2 cellular contexts compared by ENCODE assay signal in the genomic region with DNA sequence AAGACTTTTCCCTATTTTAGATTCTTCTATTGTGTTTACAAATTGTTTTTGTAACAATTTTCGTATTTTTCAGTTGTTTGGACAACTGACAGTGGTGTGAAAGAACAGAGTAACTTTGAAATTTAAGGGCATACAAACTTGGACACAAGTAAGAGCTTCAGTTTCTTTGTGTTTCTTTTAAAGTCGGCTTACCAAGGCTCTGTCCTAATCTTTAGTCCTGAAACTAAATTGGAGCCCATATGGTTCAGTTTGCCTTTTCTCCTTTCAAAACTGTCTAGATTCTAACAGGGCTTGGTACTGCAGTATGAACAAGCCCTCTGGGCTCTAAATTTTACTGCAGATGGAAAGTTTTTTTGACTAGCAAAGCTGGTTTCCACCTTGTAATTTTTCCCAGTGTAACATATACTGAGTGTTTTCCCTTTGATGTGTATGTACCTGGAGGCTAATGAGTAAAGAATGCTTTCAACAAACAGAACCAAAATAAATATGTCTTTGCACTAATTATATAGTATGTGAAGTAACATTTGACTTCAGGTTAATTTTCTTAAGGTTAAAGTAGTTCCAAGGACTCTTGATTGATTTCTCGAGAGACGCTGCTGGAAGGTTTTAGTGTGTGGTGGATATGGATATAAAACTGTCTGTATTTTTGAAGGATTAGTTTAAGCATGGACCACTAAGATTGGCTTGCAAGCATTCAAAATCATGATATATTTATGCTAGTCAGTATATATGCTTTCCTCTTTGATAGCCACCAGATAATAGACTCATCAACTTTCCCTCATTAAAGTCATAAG.
A peak's percentile ranks its signal among the peaks of the same experiment; 100 is the strongest.
TF ChIP-seq lines count a peak whose summit lies in the region.

No MANE protein-coding gene starts in this region.

TF ChIP-seq in HEK293T, 16 proteins besides CTCF, POLR2A, EP300 and RAD21:
- TF ChIP-seq, protein P1, sequence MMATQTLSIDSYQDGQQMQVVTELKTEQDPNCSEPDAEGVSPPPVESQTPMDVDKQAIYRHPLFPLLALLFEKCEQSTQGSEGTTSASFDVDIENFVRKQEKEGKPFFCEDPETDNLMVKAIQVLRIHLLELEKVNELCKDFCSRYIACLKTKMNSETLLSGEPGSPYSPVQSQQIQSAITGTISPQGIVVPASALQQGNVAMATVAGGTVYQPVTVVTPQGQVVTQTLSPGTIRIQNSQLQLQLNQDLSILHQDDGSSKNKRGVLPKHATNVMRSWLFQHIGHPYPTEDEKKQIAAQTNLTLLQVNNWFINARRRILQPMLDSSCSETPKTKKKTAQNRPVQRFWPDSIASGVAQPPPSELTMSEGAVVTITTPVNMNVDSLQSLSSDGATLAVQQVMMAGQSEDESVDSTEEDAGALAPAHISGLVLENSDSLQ (IDR thresholded peaks at IDR 0.05): peak; percentile 89
- TF ChIP-seq SUZ12 (IDR thresholded peaks at IDR 0.05) (no peak), FOXM1 (IDR thresholded peaks at IDR 0.05; ENCODE audit: borderline replicate concordance) (no peak)

TF ChIP-seq in GM12878, 131 proteins besides CTCF, POLR2A, EP300 and RAD21:
- TF ChIP-seq TARDBP (IDR thresholded peaks at IDR 0.05; ENCODE audit: borderline replicate concordance) (no peak), RFX5 (IDR thresholded peaks at IDR 0.05; ENCODE audit: low read depth, low read length) (no peak), ZNF207 (IDR thresholded peaks at IDR 0.05; ENCODE audit: borderline replicate concordance) (no peak), NR2F1 (conservative IDR thresholded peaks at IDR 0.05) (no peak), CHD2 (IDR thresholded peaks at IDR 0.05; ENCODE audit: borderline replicate concordance, low read depth, low read length) (no peak), NFXL1 (IDR thresholded peaks at IDR 0.05; ENCODE audit: borderline replicate concordance) (no peak), PAX5 (IDR thresholded peaks at IDR 0.05; ENCODE audit: borderline replicate concordance, low read depth, low read length) (no peak), PML (IDR thresholded peaks at IDR 0.05; ENCODE audit: low read length) (no peak), GABPA (IDR thresholded peaks at IDR 0.05; ENCODE audit: low read depth) (no peak), RCOR1 (conservative IDR thresholded peaks at IDR 0.05; ENCODE audit: low read depth, low read length) (no peak), BACH1 (IDR thresholded peaks at IDR 0.05; ENCODE audit: borderline replicate concordance) (no peak), TBL1XR1 (IDR thresholded peaks at IDR 0.05; ENCODE audit: low read depth, low read length) (no peak)
- TF ChIP-seq, protein P2, sequence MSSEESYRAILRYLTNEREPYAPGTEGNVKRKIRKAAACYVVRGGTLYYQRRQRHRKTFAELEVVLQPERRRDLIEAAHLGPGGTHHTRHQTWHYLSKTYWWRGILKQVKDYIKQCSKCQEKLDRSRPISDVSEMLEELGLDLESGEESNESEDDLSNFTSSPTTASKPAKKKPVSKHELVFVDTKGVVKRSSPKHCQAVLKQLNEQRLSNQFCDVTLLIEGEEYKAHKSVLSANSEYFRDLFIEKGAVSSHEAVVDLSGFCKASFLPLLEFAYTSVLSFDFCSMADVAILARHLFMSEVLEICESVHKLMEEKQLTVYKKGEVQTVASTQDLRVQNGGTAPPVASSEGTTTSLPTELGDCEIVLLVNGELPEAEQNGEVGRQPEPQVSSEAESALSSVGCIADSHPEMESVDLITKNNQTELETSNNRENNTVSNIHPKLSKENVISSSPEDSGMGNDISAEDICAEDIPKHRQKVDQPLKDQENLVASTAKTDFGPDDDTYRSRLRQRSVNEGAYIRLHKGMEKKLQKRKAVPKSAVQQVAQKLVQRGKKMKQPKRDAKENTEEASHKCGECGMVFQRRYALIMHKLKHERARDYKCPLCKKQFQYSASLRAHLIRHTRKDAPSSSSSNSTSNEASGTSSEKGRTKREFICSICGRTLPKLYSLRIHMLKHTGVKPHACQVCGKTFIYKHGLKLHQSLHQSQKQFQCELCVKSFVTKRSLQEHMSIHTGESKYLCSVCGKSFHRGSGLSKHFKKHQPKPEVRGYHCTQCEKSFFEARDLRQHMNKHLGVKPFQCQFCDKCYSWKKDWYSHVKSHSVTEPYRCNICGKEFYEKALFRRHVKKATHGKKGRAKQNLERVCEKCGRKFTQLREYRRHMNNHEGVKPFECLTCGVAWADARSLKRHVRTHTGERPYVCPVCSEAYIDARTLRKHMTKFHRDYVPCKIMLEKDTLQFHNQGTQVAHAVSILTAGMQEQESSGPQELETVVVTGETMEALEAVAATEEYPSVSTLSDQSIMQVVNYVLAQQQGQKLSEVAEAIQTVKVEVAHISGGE (CRISPR knock-in tag; IDR thresholded peaks at IDR 0.05): no peak
- TF ChIP-seq, protein P3, sequence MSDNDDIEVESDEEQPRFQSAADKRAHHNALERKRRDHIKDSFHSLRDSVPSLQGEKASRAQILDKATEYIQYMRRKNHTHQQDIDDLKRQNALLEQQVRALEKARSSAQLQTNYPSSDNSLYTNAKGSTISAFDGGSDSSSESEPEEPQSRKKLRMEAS (IDR thresholded peaks at IDR 0.05; ENCODE audit: low read depth, low read length): no peak
- TF ChIP-seq, protein P4, sequence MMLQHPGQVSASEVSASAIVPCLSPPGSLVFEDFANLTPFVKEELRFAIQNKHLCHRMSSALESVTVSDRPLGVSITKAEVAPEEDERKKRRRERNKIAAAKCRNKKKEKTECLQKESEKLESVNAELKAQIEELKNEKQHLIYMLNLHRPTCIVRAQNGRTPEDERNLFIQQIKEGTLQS (IDR thresholded peaks at IDR 0.05; ENCODE audit: borderline replicate concordance, extremely low read depth, low read depth, low read length): no peak
- TF ChIP-seq, protein P5, sequence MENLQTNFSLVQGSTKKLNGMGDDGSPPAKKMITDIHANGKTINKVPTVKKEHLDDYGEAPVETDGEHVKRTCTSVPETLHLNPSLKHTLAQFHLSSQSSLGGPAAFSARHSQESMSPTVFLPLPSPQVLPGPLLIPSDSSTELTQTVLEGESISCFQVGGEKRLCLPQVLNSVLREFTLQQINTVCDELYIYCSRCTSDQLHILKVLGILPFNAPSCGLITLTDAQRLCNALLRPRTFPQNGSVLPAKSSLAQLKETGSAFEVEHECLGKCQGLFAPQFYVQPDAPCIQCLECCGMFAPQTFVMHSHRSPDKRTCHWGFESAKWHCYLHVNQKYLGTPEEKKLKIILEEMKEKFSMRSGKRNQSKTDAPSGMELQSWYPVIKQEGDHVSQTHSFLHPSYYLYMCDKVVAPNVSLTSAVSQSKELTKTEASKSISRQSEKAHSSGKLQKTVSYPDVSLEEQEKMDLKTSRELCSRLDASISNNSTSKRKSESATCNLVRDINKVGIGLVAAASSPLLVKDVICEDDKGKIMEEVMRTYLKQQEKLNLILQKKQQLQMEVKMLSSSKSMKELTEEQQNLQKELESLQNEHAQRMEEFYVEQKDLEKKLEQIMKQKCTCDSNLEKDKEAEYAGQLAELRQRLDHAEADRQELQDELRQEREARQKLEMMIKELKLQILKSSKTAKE (IDR thresholded peaks at IDR 0.05; ENCODE audit: low read depth, poor library complexity, severe bottlenecking): no peak
- TF ChIP-seq, protein P6, sequence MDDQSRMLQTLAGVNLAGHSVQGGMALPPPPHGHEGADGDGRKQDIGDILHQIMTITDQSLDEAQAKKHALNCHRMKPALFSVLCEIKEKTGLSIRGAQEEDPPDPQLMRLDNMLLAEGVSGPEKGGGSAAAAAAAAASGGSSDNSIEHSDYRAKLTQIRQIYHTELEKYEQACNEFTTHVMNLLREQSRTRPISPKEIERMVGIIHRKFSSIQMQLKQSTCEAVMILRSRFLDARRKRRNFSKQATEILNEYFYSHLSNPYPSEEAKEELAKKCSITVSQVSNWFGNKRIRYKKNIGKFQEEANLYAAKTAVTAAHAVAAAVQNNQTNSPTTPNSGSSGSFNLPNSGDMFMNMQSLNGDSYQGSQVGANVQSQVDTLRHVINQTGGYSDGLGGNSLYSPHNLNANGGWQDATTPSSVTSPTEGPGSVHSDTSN (IDR thresholded peaks at IDR 0.05; ENCODE audit: insufficient replicate concordance, low read depth, low read length): no peak
